Comparison of ENCODE assay signal across 15 cellular contexts in the genomic region with DNA sequence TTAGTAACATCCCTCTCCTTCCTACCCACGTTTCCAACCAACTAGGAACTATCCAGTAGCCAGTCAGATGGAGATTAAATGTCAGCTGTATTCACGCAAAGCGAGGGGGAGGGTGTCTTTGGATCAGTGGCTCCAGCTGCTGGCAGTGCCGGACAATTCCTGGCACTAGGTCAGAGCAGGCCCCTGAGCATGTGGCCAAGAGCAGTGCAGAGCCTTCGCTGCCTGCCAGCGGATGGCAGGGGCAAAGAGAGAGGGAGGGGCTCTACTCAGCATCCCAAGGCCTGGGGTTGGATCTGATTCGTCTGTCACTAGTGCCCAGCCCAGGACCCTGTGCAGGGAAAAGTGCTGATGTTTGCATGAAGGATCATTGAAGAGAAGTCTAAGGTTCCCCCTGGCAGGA. TPM values are rescaled to one million over a fixed set of nuclear protein-coding genes. Genes with fewer than 3 reads are reported as not detected.
DNase-seq lines count a peak whose midpoint lies in the region; ATAC-seq and TF ChIP-seq lines count a peak whose summit lies in the region.
"Had no signal": no experiment of that assay in that cellular context is flagged by ENCODE, and none has a peak within 500 bp of the region (broad histone marks: within the 10 kb centered on the region; RNA-seq: fewer than 3 reads in every experiment).

No MANE protein-coding gene starts in this region.

- H3K4me1 ChIP-seq in sigmoid colon, result no peaks in the 10 kb centered on the region
- H3K4me1 ChIP-seq: esophagus muscularis mucosa had no signal

- peaks cover 0 to 23% (median 0%) of the 10 kb centered on the region in 3 donors for H3K27me3 ChIP-seq in sigmoid colon

- no peaks in the 10 kb centered on the region for H3K36me3 ChIP-seq in sigmoid colon
- H3K36me3 ChIP-seq: esophagus muscularis mucosa had no signal

- no peak for TF ChIP-seq POLR2A in sigmoid colon (IDR thresholded peaks at IDR 0.05)

- DNase-seq in LNCaP clone FGC (ENCODE audit: low read depth) (no peak), hypothalamus (lab: John Stamatoyannopoulos, UW) (peak in 40 of 51 donors; percentile 15 to 87 (median 54)), sigmoid colon (peak; percentile 30), Kasumi-1 (lab: John Stamatoyannopoulos, UW) (no peak), NCI-H524 treated with DMSO at 0.1 percent for 48 hours (lab: John Stamatoyannopoulos, UW) (no peak)
- DNase-seq: activated naive CD4-positive, alpha-beta T cell; NCI-H1694 treated with DMSO at 0.1 percent for 48 hours; stimulated activated naive CD4-positive, alpha-beta T cell treated with Interleukin-2 at 50 U/mL for 16 hours had no signal

- no peaks in the 10 kb centered on the region for H3K9me3 ChIP-seq in sigmoid colon
- H3K9me3 ChIP-seq: esophagus muscularis mucosa had no signal

- TF ChIP-seq CTCF in LNCaP clone FGC (IDR thresholded peaks at IDR 0.05; ENCODE audit: control insufficient read depth, extremely low read depth, insufficient read depth) (0 out of 2 replicates have a peak, but pooled peaks have one; percentile 10), sigmoid colon (IDR thresholded peaks at IDR 0.05) (no peak)

- no peak overlapping the region for H3K4me3 ChIP-seq in LNCaP clone FGC (ENCODE audit: low read depth, low read length)
- H3K4me3 ChIP-seq in sigmoid colon, result no peak overlapping the region
- H3K4me3 ChIP-seq: esophagus muscularis mucosa, lung, smooth muscle cell had no signal

- intact Hi-C loops in sigmoid colon (cut with DNase I), result no loop called here

- TF ChIP-seq EP300 in sigmoid colon (IDR thresholded peaks at IDR 0.05), result no peak

- ATAC-seq in SK-N-SH treated with all-trans-retinoic acid at 6 μM for 48 hours (peak; percentile 27; the same call in 1 of the 3 replicates), HG03457 (IDR thresholded peaks at IDR 0.05; ENCODE audit: unreplicated experiment) (no peak)
- ATAC-seq: activated CD4-positive, CD25-positive, alpha-beta regulatory T cell treated with anti-CD3 and anti-CD28 coated beads, Interleukin-2, amount 50 U/mL, for 24 hours had no signal

- WGBS in sigmoid colon, 2 donors, result 54 to 58% methylated on average over 7 of the region's 7 CpGs

- no peak overlapping the region for H3K27ac ChIP-seq in sigmoid colon
- H3K27ac ChIP-seq: C4-2B, esophagus muscularis mucosa had no signal

TF ChIP-seq in SK-N-SH treated with all-trans-retinoic acid at 6 μM for 48 hours, 23 proteins besides CTCF, POLR2A, EP300 and RAD21:
- TF ChIP-seq OSR1 (CRISPR knock-in tag; IDR thresholded peaks at IDR 0.05) (no peak), ZNF565 (CRISPR knock-in tag; conservative IDR thresholded peaks at IDR 0.05; ENCODE audit: low read depth) (no peak), ZC3H10 (CRISPR knock-in tag; IDR thresholded peaks at IDR 0.05) (no peak), ARNTL (CRISPR knock-in tag; IDR thresholded peaks at IDR 0.05; ENCODE audit: borderline replicate concordance, low read depth) (no peak), SNAI2 (CRISPR knock-in tag; IDR thresholded peaks at IDR 0.05) (no peak), ZNF70 (CRISPR knock-in tag; IDR thresholded peaks at IDR 0.05) (no peak), ISL1 (CRISPR knock-in tag; IDR thresholded peaks at IDR 0.05) (no peak), PPARA (CRISPR knock-in tag; IDR thresholded peaks at IDR 0.05; ENCODE audit: borderline replicate concordance) (no peak), ZFP30 (CRISPR knock-in tag; IDR thresholded peaks at IDR 0.05) (no peak), RARB (CRISPR knock-in tag; IDR thresholded peaks at IDR 0.05) (no peak), TOX (CRISPR knock-in tag; IDR thresholded peaks at IDR 0.05; ENCODE audit: borderline replicate concordance) (no peak), BACH2 (CRISPR knock-in tag; IDR thresholded peaks at IDR 0.05; ENCODE audit: borderline replicate concordance) (no peak), CSDC2 (CRISPR knock-in tag; IDR thresholded peaks at IDR 0.05) (no peak), TCF4 (CRISPR knock-in tag; IDR thresholded peaks at IDR 0.05; ENCODE audit: borderline replicate concordance) (no peak), GLIS3 (CRISPR knock-in tag; IDR thresholded peaks at IDR 0.05) (no peak), ESRRG (CRISPR knock-in tag; IDR thresholded peaks at IDR 0.05) (no peak)
- TF ChIP-seq, protein P1, sequence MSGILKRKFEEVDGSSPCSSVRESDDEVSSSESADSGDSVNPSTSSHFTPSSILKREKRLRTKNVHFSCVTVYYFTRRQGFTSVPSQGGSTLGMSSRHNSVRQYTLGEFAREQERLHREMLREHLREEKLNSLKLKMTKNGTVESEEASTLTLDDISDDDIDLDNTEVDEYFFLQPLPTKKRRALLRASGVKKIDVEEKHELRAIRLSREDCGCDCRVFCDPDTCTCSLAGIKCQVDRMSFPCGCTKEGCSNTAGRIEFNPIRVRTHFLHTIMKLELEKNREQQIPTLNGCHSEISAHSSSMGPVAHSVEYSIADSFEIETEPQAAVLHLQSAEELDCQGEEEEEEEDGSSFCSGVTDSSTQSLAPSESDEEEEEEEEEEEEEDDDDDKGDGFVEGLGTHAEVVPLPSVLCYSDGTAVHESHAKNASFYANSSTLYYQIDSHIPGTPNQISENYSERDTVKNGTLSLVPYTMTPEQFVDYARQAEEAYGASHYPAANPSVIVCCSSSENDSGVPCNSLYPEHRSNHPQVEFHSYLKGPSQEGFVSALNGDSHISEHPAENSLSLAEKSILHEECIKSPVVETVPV (CRISPR knock-in tag; IDR thresholded peaks at IDR 0.05), result no peak
- TF ChIP-seq, protein P2, sequence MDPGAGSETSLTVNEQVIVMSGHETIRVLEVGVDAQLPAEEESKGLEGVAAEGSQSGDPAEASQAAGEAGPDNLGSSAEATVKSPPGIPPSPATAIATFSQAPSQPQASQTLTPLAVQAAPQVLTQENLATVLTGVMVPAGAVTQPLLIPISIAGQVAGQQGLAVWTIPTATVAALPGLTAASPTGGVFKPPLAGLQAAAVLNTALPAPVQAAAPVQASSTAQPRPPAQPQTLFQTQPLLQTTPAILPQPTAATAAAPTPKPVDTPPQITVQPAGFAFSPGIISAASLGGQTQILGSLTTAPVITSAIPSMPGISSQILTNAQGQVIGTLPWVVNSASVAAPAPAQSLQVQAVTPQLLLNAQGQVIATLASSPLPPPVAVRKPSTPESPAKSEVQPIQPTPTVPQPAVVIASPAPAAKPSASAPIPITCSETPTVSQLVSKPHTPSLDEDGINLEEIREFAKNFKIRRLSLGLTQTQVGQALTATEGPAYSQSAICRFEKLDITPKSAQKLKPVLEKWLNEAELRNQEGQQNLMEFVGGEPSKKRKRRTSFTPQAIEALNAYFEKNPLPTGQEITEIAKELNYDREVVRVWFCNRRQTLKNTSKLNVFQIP (CRISPR knock-in tag; IDR thresholded peaks at IDR 0.05; ENCODE audit: borderline replicate concordance, low read depth), result no peak
- TF ChIP-seq, protein P3, sequence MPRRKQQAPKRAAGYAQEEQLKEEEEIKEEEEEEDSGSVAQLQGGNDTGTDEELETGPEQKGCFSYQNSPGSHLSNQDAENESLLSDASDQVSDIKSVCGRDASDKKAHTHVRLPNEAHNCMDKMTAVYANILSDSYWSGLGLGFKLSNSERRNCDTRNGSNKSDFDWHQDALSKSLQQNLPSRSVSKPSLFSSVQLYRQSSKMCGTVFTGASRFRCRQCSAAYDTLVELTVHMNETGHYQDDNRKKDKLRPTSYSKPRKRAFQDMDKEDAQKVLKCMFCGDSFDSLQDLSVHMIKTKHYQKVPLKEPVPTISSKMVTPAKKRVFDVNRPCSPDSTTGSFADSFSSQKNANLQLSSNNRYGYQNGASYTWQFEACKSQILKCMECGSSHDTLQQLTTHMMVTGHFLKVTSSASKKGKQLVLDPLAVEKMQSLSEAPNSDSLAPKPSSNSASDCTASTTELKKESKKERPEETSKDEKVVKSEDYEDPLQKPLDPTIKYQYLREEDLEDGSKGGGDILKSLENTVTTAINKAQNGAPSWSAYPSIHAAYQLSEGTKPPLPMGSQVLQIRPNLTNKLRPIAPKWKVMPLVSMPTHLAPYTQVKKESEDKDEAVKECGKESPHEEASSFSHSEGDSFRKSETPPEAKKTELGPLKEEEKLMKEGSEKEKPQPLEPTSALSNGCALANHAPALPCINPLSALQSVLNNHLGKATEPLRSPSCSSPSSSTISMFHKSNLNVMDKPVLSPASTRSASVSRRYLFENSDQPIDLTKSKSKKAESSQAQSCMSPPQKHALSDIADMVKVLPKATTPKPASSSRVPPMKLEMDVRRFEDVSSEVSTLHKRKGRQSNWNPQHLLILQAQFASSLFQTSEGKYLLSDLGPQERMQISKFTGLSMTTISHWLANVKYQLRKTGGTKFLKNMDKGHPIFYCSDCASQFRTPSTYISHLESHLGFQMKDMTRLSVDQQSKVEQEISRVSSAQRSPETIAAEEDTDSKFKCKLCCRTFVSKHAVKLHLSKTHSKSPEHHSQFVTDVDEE (CRISPR knock-in tag; IDR thresholded peaks at IDR 0.05), result no peak
- TF ChIP-seq, protein P4, sequence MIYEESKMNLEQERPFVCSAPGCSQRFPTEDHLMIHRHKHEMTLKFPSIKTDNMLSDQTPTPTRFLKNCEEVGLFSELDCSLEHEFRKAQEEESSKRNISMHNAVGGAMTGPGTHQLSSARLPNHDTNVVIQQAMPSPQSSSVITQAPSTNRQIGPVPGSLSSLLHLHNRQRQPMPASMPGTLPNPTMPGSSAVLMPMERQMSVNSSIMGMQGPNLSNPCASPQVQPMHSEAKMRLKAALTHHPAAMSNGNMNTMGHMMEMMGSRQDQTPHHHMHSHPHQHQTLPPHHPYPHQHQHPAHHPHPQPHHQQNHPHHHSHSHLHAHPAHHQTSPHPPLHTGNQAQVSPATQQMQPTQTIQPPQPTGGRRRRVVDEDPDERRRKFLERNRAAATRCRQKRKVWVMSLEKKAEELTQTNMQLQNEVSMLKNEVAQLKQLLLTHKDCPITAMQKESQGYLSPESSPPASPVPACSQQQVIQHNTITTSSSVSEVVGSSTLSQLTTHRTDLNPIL (CRISPR knock-in tag; IDR thresholded peaks at IDR 0.05; ENCODE audit: low read depth), result no peak

RNA-seq across cellular contexts. Expression of a gene that starts 28.7 kb away (rescaled TPM):
- 1 to 10 TPM in 3 of 4 donors, under 1 TPM in 1; 0.49 to 3.9 (median 1.8) TPM for total RNA-seq in sigmoid colon
- 1 to 10 TPM in 1 of 3 donors, not detected in 2; 1.8 TPM for polyA plus RNA-seq in sigmoid colon
- total RNA-seq: smooth muscle cell had no signal

RNA-seq across cellular contexts. Expression of a gene that starts 40.6 kb away (rescaled TPM):
- total RNA-seq in sigmoid colon, result 10 to 100 TPM; 34.6 to 69.0 (median 47.2) TPM
- 10 to 100 TPM in 1 of 3 donors, 1 to 10 TPM in 2; 1.4 to 10.1 (median 3.6) TPM for polyA plus RNA-seq in sigmoid colon

Comparison
In these comparisons a context has a peak if more than half of its experiments do, and no peak if none do; other contexts are left out.
1. DNase-seq: peak in hypothalamus (40 of 51) and sigmoid colon (single experiment); none in LNCaP clone FGC (single experiment), Kasumi-1 (0 of 2) and NCI-H524 treated with DMSO at 0.1 percent for 48 hours (single experiment).